ENCODE assay signal across 16 cellular contexts in the genomic region with DNA sequence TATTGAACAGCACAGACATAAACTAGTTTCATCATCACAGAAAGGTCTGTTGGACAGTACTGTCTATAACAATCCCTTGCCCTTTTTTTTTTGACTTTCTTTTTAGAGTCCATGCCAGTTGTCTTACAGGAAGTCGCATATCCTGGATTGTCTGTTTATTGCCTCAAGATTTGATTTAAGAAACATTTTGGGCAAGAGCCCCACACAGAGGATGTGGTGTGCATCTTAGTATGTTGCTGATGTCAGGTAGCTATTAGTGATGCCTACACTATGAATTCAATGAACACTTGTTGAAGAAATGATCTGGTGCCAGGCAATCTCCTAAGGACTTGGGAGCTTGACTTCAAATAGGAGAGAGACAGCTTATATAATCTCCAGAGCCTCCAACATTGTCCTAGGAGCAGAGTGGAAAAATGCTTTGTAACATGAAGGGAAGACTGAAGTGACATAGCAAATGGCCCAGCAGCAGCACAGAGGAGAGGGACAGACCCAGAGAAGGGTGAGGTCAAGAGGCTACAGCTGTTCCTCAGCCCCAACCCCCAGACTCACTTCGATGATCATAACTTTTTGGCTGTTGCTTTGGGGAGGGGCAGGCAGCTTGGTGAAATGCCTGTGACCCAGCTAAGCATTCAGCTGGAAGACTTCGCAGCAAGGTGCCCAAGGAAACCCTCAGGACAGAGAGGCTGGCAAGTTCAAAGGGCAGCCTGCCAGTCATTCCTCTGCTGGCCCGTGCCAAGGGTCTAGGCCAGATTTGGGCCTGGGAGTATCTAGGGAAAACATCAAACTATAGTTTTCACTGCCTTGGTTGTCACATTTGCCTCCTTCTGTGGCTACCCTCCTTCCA. TPM values are rescaled to one million over a fixed set of nuclear protein-coding genes. Genes with fewer than 3 reads are reported as not detected.
DNase-seq lines count a peak whose midpoint lies in the region; ATAC-seq, FAIRE-seq and TF ChIP-seq lines count a peak whose summit lies in the region.
"Had no signal": no experiment of that assay in that cellular context is flagged by ENCODE, and none has a peak within 500 bp of the region (broad histone marks: within the 10 kb centered on the region; RNA-seq: fewer than 3 reads in every experiment).

No MANE protein-coding gene starts in this region.

- H3K27me3 ChIP-seq in MG63 (no peaks in the 10 kb centered on the region), sigmoid colon (no peaks in the 10 kb centered on the region)

- CTCF ChIA-PET in activated naive CD4-positive, alpha-beta T cell treated with anti-CD3 and anti-CD28 coated beads for 36 hours (lab: Charles Lee): interaction anchor here (0.6 to 2.3 kb wide), 11 partner anchors 9 to 194 kb away, joined by 3 to 40 read pairs (median 5); no protein-coding TSS in a partner anchor

- no peaks in the 10 kb centered on the region for H3K9me3 ChIP-seq in MG63
- no peaks in the 10 kb centered on the region for H3K9me3 ChIP-seq in sigmoid colon

- ATAC-seq in GM19023 (IDR thresholded peaks at IDR 0.05; ENCODE audit: unreplicated experiment): no peak
- ATAC-seq: SK-N-SH treated with all-trans-retinoic acid at 6 μM for 48 hours had no signal

- H3K9me3 Mint-ChIP-seq in activated naive CD4-positive, alpha-beta T cell treated with anti-CD3 and anti-CD28 coated beads for 36 hours: no peaks in the 10 kb centered on the region
- H3K9me3 Mint-ChIP-seq: stimulated activated naive CD8-positive, alpha-beta T cell treated with anti-CD3 and anti-CD28 coated beads, Interleukin-15, Interleukin-2, amounts not matched to agents 100 ng/mL and 50 ng/mL, for 24 hours had no signal

- no peak for FAIRE-seq in frontal cortex (lab: Jason Lieb, UNC)
- FAIRE-seq: small intestine had no signal

- H3K36me3 ChIP-seq in MG63 (no peaks in the 10 kb centered on the region), sigmoid colon (no peaks in the 10 kb centered on the region)

- DNase-seq in activated naive CD4-positive, alpha-beta T cell treated with anti-CD3 and anti-CD28 coated beads for 36 hours: peak; percentile 46
- no peak for DNase-seq in activated naive CD4-positive, alpha-beta T cell (lab: John Stamatoyannopoulos, UW)
- DNase-seq in MG63 (peak; percentile 62), cerebellum (ENCODE audit: low spot score) (peak; percentile 76), sigmoid colon (no peak), NAMALWA (ENCODE audit: low spot score) (no peak), frontal cortex (ENCODE audit: low spot score in 2 of 2) (no peak)
- DNase-seq: amniotic stem cell, NCI-H1417 treated with DMSO at 0.1 percent for 48 hours, NCI-H345, small intestine had no signal

- H3K4me3 ChIP-seq in MG63 (no peak overlapping the region), sigmoid colon (no peak overlapping the region)
- H3K4me3 ChIP-seq: lung had no signal

- no peaks in the 10 kb centered on the region for H3K36me3 Mint-ChIP-seq in activated naive CD4-positive, alpha-beta T cell treated with anti-CD3 and anti-CD28 coated beads for 36 hours (ENCODE audit: low read depth)

- TF ChIP-seq EP300 in sigmoid colon (IDR thresholded peaks at IDR 0.05): no peak

- no peak overlapping the region for H3K4me3 Mint-ChIP-seq in activated naive CD4-positive, alpha-beta T cell treated with anti-CD3 and anti-CD28 coated beads for 36 hours
- H3K4me3 Mint-ChIP-seq: stimulated activated naive CD8-positive, alpha-beta T cell treated with anti-CD3 and anti-CD28 coated beads, Interleukin-15, Interleukin-2, amounts not matched to agents 100 ng/mL and 50 ng/mL, for 24 hours had no signal

- intact Hi-C loops in activated naive CD4-positive, alpha-beta T cell treated with anti-CD3 and anti-CD28 coated beads for 36 hours (cut with micrococcal nuclease): loop anchor here (1.0 to 2.0 kb wide), 2 partner anchors 72 to 125 kb away; no protein-coding TSS in a partner anchor
- intact Hi-C loops in sigmoid colon (cut with DNase I): no loop called here

- peaks cover 9% of the 10 kb centered on the region for H3K4me1 Mint-ChIP-seq in activated naive CD4-positive, alpha-beta T cell treated with anti-CD3 and anti-CD28 coated beads for 36 hours (ENCODE audit: low read depth)

- no peak for TF ChIP-seq CTCF in sigmoid colon (IDR thresholded peaks at IDR 0.05)

- WGBS in sigmoid colon, 2 donors: 71 to 74% methylated on average over 4 of the region's 4 CpGs

- peak overlapping the region; percentile 40 to 81 (median 62) for H3K27ac ChIP-seq in sigmoid colon
- H3K27ac ChIP-seq: VCaP had no signal

- H3K27ac Mint-ChIP-seq in activated naive CD4-positive, alpha-beta T cell treated with anti-CD3 and anti-CD28 coated beads for 36 hours: no peak overlapping the region
- H3K27ac Mint-ChIP-seq: stimulated activated naive CD8-positive, alpha-beta T cell treated with anti-CD3 and anti-CD28 coated beads, Interleukin-15, Interleukin-2, amounts not matched to agents 100 ng/mL and 50 ng/mL, for 24 hours had no signal

- peaks cover 0 to 11% (median 2%) of the 10 kb centered on the region in 4 donors for H3K4me1 ChIP-seq in sigmoid colon

- no peaks in the 10 kb centered on the region for H3K27me3 Mint-ChIP-seq in activated naive CD4-positive, alpha-beta T cell treated with anti-CD3 and anti-CD28 coated beads for 36 hours (ENCODE audit: low read depth)
- H3K27me3 Mint-ChIP-seq: stimulated activated naive CD8-positive, alpha-beta T cell treated with anti-CD3 and anti-CD28 coated beads, Interleukin-15, Interleukin-2, amounts not matched to agents 100 ng/mL and 50 ng/mL, for 24 hours had no signal

- TF ChIP-seq POLR2A in sigmoid colon (IDR thresholded peaks at IDR 0.05): no peak

RNA-seq across cellular contexts. Expression of gene RAB29, which starts 7.6 kb away (rescaled TPM):
- total RNA-seq in activated naive CD4-positive, alpha-beta T cell treated with anti-CD3 and anti-CD28 coated beads for 36 hours: 10 to 100 TPM; 25.0 TPM
- total RNA-seq in MG63 (2014; rRNA removed; shearing (Covaris generic); ENCODE audit: low replicate concordance): 13.6 and 18.5 TPM in 2 replicates
- 3.4 TPM for total RNA-seq in cerebellum
- total RNA-seq in sigmoid colon: 10 to 100 TPM; 19.8 to 28.5 (median 23.2) TPM
- polyA plus RNA-seq in sigmoid colon: 10 to 100 TPM in 1 of 3 donors, 1 to 10 TPM in 2; 6.9 to 18.1 (median 8.4) TPM
- 6.5 TPM for total RNA-seq in frontal cortex

RNA-seq across cellular contexts. Expression of gene SLC41A1, which starts 30.1 kb away (rescaled TPM):
- total RNA-seq in activated naive CD4-positive, alpha-beta T cell treated with anti-CD3 and anti-CD28 coated beads for 36 hours: 10 to 100 TPM; 32.1 to 33.9 TPM
- total RNA-seq in MG63 (2014; rRNA removed; shearing (Covaris generic); ENCODE audit: low replicate concordance): 5.6 and 7.2 TPM in 2 replicates
- total RNA-seq in cerebellum: 18.0 TPM
- 10 to 100 TPM; 11.4 to 46.3 (median 14.8) TPM for total RNA-seq in sigmoid colon
- polyA plus RNA-seq in sigmoid colon: 1 to 10 TPM; 1.8 to 7.9 (median 2.3) TPM
- total RNA-seq in frontal cortex: 5.3 TPM

RNA-seq across cellular contexts. Expression of gene NUCKS1, which starts 32.9 kb away (rescaled TPM):
- total RNA-seq in activated naive CD4-positive, alpha-beta T cell treated with anti-CD3 and anti-CD28 coated beads for 36 hours: 100 to 1,000 TPM; 215 to 218 TPM
- 228 and 336 TPM in 2 replicates for total RNA-seq in MG63 (2014; rRNA removed; shearing (Covaris generic); ENCODE audit: low replicate concordance)
- 189 TPM for total RNA-seq in cerebellum
- 100 to 1,000 TPM in 2 of 4 donors, 10 to 100 TPM in 2; 88.9 to 112 (median 98.5) TPM for total RNA-seq in sigmoid colon
- polyA plus RNA-seq in sigmoid colon: 10 to 100 TPM; 22.2 to 39.4 (median 27.0) TPM
- 234 TPM for total RNA-seq in frontal cortex

Comparison
In these comparisons a context has a peak if more than half of its experiments do, and no peak if none do; other contexts are left out.
1. DNase-seq: peak in activated naive CD4-positive, alpha-beta T cell treated with anti-CD3 and anti-CD28 coated beads for 36 hours (single experiment), MG63 (single experiment) and cerebellum (single experiment); none in activated naive CD4-positive, alpha-beta T cell (0 of 4), sigmoid colon (single experiment), NAMALWA (single experiment) and frontal cortex (0 of 2).